In the genomic region with DNA sequence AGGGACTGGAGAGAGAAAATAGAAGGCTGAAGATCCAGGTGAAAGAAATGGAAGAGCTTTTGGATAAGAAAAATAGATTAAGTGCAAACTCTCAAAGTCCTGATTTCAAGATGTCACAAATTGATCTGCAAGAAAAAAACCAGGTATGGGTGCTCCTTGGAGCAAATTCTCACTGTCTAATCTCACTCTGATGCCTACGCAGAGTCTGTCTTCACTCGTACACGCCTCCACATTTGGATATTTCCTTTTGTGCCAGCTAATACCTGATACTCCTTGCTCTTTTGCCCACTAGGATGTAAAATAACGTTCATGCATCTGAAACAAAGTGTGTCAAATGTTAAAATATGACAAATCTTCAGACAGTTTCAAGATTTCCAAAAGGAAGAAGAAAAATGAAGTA, we compare ENCODE assay signal across 9 cellular contexts.
"Had no signal": no experiment of that assay in that cellular context is flagged by ENCODE, and none has a peak within 500 bp of the region (broad histone marks: within the 10 kb centered on the region; RNA-seq: fewer than 3 reads in every experiment).

No MANE protein-coding gene starts in this region.

- H3K9me3 Mint-ChIP-seq: GM23338, HFFc6 had no signal

- H3K27ac ChIP-seq: HL-60 had no signal

- H3K4me2 ChIP-seq: GM23338 had no signal

- H3K36me3 ChIP-seq: HAP-1 had no signal

- ATAC-seq: GM23338, HCT116, HepG2, K562 had no signal

- H3K4me3 ChIP-seq: GM23338, HAP-1, K562 had no signal

- DNase-seq: H7, HFFc6, KG1 had no signal

- H3K9me3 ChIP-seq: HAP-1 had no signal

- H3K27ac Mint-ChIP-seq: GM23338, HFFc6 had no signal

- H3K4me3 Mint-ChIP-seq: GM23338, HFFc6 had no signal

- H2AFZ ChIP-seq: GM23338 had no signal
